In genomic region chr17:78832541-78832810, GRCh38 we compare ENCODE assay signal across 23 cellular contexts.
"Had no signal": no experiment of that assay in that cellular context is flagged by ENCODE, and none has a peak within 500 bp of the region (broad histone marks: within the 10 kb centered on the region; RNA-seq: fewer than 3 reads in every experiment).

No MANE protein-coding gene starts in this region.

- H3K4me3 ChIP-seq: MG63, SJCRH30 had no signal

- H3K4me1 ChIP-seq: SJCRH30 had no signal

- ATAC-seq: Panc1, PC-3, Right ventricle myocardium inferior, SK-N-SH treated with all-trans-retinoic acid at 6 μM for 48 hours had no signal

- H3K27ac ChIP-seq: SJCRH30 had no signal

- FAIRE-seq: HTR-8/SVneo had no signal

- H3K27me3 ChIP-seq: MG63, SJCRH30 had no signal

- DNase-seq: IMR-90; Karpas-422; KG1; MG63; NCI-H1092; NCI-H1105 treated with DMSO at 0.1 percent for 48 hours; NCI-H1417 treated with DMSO at 0.1 percent for 48 hours; NCI-H146; NCI-H1694 treated with DMSO at 0.1 percent for 48 hours; NCI-H1930; NCI-H2107; NCI-H226; NCI-H446; NCI-H510A; NCI-H524 treated with DMSO at 0.1 percent for 48 hours; NK-92 treated with Interleukin-12 subunit alpha and Interleukin-12 subunit beta, amount 100 ng/mL, for 24 hours; PC-3; SHP77 treated with DMSO at 0.1 percent for 48 hours; SJCRH30 had no signal

- H3K9me3 ChIP-seq: MG63, SJCRH30 had no signal
